In the genomic region with DNA sequence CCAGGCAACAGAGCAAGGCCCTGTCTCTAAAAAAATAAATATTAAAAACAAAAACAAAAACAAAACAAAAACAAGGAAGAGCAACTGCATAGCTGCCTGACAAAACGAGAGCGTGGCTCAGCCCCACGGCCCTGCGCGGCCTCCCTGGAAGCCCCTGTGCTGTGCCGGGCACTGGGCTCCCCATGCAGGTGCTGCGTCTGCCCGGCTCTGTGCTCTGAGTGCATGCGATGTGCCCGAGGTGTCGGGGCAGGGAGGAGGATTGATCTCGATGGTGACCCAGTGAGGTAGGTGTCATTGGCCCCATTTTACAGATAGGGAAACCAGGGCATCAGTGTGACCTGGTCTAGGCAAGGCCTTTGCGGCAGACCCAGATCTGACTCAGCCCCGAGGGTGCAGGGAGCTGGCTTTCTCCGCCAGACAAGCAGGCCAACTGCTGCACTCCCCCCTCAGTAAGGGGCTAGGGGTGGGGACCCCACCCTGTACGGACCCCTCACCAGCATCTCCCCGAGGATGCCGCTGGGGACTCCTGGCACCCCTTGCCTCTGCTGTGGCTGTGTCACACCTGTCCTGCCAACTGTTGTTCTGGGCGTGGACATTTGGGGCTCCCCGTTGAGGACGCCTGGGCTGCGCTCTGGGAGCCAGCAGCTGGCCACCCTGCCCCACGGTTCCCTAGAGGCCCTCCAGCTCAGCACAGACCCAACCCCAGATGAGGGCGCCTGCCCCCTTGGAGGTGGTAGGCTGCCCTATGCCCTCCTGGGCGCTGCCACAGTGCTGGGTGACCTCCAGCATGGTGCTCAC, we compare ENCODE assay signal across 16 cellular contexts. TPM values are rescaled to one million over a fixed set of nuclear protein-coding genes. Genes with fewer than 3 reads are reported as not detected.
DNase-seq lines count a peak whose midpoint lies in the region; ATAC-seq and TF ChIP-seq lines count a peak whose summit lies in the region.
"Had no signal": no experiment of that assay in that cellular context is flagged by ENCODE, and none has a peak within 500 bp of the region (broad histone marks: within the 10 kb centered on the region; RNA-seq: fewer than 3 reads in every experiment).

No MANE protein-coding gene starts in this region.

- peaks cover 13% of the 10 kb centered on the region for H3K4me1 Mint-ChIP-seq in activated T-cell treated with anti-CD3 and anti-CD28 coated beads, Interleukin-2, amount 50 U/mL, for 24 hours (ENCODE audit: low read depth)
- peaks cover 5% of the 10 kb centered on the region for H3K4me1 Mint-ChIP-seq in activated T-cell treated with anti-CD3 and anti-CD28 coated beads, Interleukin-2, amount 50 U/mL, for 4 hours (ENCODE audit: low read depth)
- H3K4me1 Mint-ChIP-seq in effector memory CD8-positive, alpha-beta T cell (ENCODE audit: low read depth in 2 of 2): peaks cover 14 to 17% of the 10 kb centered on the region in 2 donors

- in situ Hi-C loops in HAP-1 (cut with MboI; ENCODE audit: low sequenced_read_pairs): loop anchor here (5.0 to 10.0 kb wide), 2 partner anchors 78 to 145 kb away; no protein-coding TSS in a partner anchor

- H3K9me3 ChIP-seq in HCT116 (ENCODE audit: control insufficient read depth in 1 of 2, insufficient read depth in 1 of 2, low read depth in 1 of 2, low read length in 2 of 2) (no peaks in the 10 kb centered on the region), osteoblast (ENCODE audit: low read depth, low read length) (no peaks in the 10 kb centered on the region), HAP-1 (no peaks in the 10 kb centered on the region; the same call in 1 of the 2 replicates)
- H3K9me3 ChIP-seq: A549 had no signal

- no peaks in the 10 kb centered on the region for H3K79me2 ChIP-seq in HCT116 (ENCODE audit: insufficient read depth, low read length)
- no peaks in the 10 kb centered on the region for H3K79me2 ChIP-seq in osteoblast (ENCODE audit: insufficient read depth, low read length)

- no peaks in the 10 kb centered on the region for H3K9me3 Mint-ChIP-seq in activated T-cell treated with anti-CD3 and anti-CD28 coated beads, Interleukin-2, amount 50 U/mL, for 24 hours
- no peaks in the 10 kb centered on the region for H3K9me3 Mint-ChIP-seq in activated T-cell treated with anti-CD3 and anti-CD28 coated beads, Interleukin-2, amount 50 U/mL, for 4 hours
- no peaks in the 10 kb centered on the region for H3K9me3 Mint-ChIP-seq in effector memory CD8-positive, alpha-beta T cell
- H3K9me3 Mint-ChIP-seq: CD8-positive, alpha-beta memory T cell; T-cell had no signal

- no peak overlapping the region for H3K4me3 ChIP-seq in HCT116 (replicated peaks in 1 of 2; ENCODE audit: low read depth in 1 of 2, low read length in 2 of 2)
- H3K4me3 ChIP-seq in osteoblast (ENCODE audit: insufficient read depth, low read length): no peak overlapping the region
- no peak overlapping the region for H3K4me3 ChIP-seq in HAP-1
- H3K4me3 ChIP-seq: A549, GM23248, SK-N-MC had no signal

- H3K9me2 ChIP-seq in HCT116 (ENCODE audit: insufficient read depth): no peaks in the 10 kb centered on the region

- H3K4me2 ChIP-seq in HCT116 (ENCODE audit: low read length) (peak overlapping the region; percentile 31; the same call in 1 of the 2 replicates), osteoblast (ENCODE audit: insufficient read depth, low read length) (no peak overlapping the region)
- H3K4me2 ChIP-seq: A549, KMS-11 had no signal

- H3K4me1 ChIP-seq in HCT116 (ENCODE audit: control insufficient read depth in 1 of 2, insufficient read depth in 2 of 2, low read length in 2 of 2) (peaks cover 10 to 20% of the 10 kb centered on the region in 2 experiments), osteoblast (ENCODE audit: insufficient read depth, low read length) (no peaks in the 10 kb centered on the region), HAP-1 (no peaks in the 10 kb centered on the region)

- H3K36me3 Mint-ChIP-seq in activated T-cell treated with anti-CD3 and anti-CD28 coated beads, Interleukin-2, amount 50 U/mL, for 24 hours (ENCODE audit: low read depth): peaks cover 60% of the 10 kb centered on the region
- H3K36me3 Mint-ChIP-seq in activated T-cell treated with anti-CD3 and anti-CD28 coated beads, Interleukin-2, amount 50 U/mL, for 4 hours (ENCODE audit: insufficient read depth): peaks cover 17% of the 10 kb centered on the region
- peaks cover 72% of the 10 kb centered on the region for H3K36me3 Mint-ChIP-seq in effector memory CD8-positive, alpha-beta T cell (ENCODE audit: insufficient read depth)

- no peak for DNase-seq in activated T-cell treated with anti-CD3 and anti-CD28 coated beads, Interleukin-2, amount 50 U/mL, for 24 hours
- no peak for DNase-seq in activated T-cell treated with anti-CD3 and anti-CD28 coated beads, Interleukin-2, amount 50 U/mL, for 4 hours
- DNase-seq in HCT116 (ENCODE audit: low read depth, low spot score): no peak
- DNase-seq in effector memory CD8-positive, alpha-beta T cell: no peak
- peak; percentile 77 for DNase-seq in osteoblast (ENCODE audit: insufficient read length, low spot score, missing footprints)
- DNase-seq in HAP-1 (ENCODE audit: low spot score in 2 of 2): no peak
- no peak for DNase-seq in NCI-H526 treated with DMSO at 0.1 percent for 48 hours (lab: John Stamatoyannopoulos, UW)
- DNase-seq: C1 segment of cervical spinal cord; CD8-positive, alpha-beta memory T cell; NCI-H446 treated with DMSO at 0.1 percent for 48 hours; T-cell had no signal

- POLR2A ChIA-PET in HCT116 (lab: Charles Lee): no interaction called here

- CTCF ChIA-PET in HCT116 (lab: Charles Lee): no interaction called here

- RAD21 ChIA-PET in HCT116 (lab: Charles Lee; ENCODE audit: low non-redundant PET in 1 of 2, low total read pairs in 2 of 2, uncharacterized antibody in 2 of 2, unreplicated experiment in 2 of 2): no interaction called here

- intact Hi-C loops in HCT116 (cut with micrococcal nuclease): no loop called here

- no peak for ATAC-seq in activated T-cell treated with anti-CD3 and anti-CD28 coated beads, Interleukin-2, amount 50 U/mL, for 4 hours
- ATAC-seq in HCT116: no peak
- no peak for ATAC-seq in effector memory CD8-positive, alpha-beta T cell (replicated peaks)
- no peak for ATAC-seq in HG03196 (IDR thresholded peaks at IDR 0.05; ENCODE audit: unreplicated experiment)
- ATAC-seq: A549, T-cell had no signal

- no peaks in the 10 kb centered on the region for H3K36me3 ChIP-seq in HCT116 (ENCODE audit: control insufficient read depth in 1 of 2, insufficient read depth in 2 of 2, low read length in 2 of 2)
- H3K36me3 ChIP-seq in osteoblast (ENCODE audit: insufficient read depth, low read length): no peaks in the 10 kb centered on the region
- no peaks in the 10 kb centered on the region for H3K36me3 ChIP-seq in HAP-1 (replicated peaks)

- no TSS peak for BruUV-seq in HCT116 (replicated peaks; lab: Mats Ljungman, UMichigan)

- no peak overlapping the region for H2AFZ ChIP-seq in HCT116 (ENCODE audit: low read depth, low read length, poor library complexity, severe bottlenecking)
- H2AFZ ChIP-seq in osteoblast (ENCODE audit: low read length): no peak overlapping the region
- H2AFZ ChIP-seq: GM23248 had no signal

- H3K9ac ChIP-seq in HCT116 (ENCODE audit: low read length): no peak overlapping the region
- H3K9ac ChIP-seq: GM23248, KMS-11 had no signal

- no peaks in the 10 kb centered on the region for H4K20me1 ChIP-seq in HCT116 (ENCODE audit: insufficient read depth)
- no peaks in the 10 kb centered on the region for H4K20me1 ChIP-seq in osteoblast (ENCODE audit: insufficient read depth, low read length)

- no peak for TF ChIP-seq POLR2A in HCT116 (IDR thresholded peaks at IDR 0.05; ENCODE audit: borderline replicate concordance, extremely low read depth, insufficient read depth, insufficient read length)

- H3K4me3 Mint-ChIP-seq in activated T-cell treated with anti-CD3 and anti-CD28 coated beads, Interleukin-2, amount 50 U/mL, for 24 hours: no peak overlapping the region
- H3K4me3 Mint-ChIP-seq in activated T-cell treated with anti-CD3 and anti-CD28 coated beads, Interleukin-2, amount 50 U/mL, for 4 hours: no peak overlapping the region
- H3K4me3 Mint-ChIP-seq in effector memory CD8-positive, alpha-beta T cell: no peak overlapping the region
- H3K4me3 Mint-ChIP-seq: T-cell had no signal

- TF ChIP-seq CTCF in HCT116 (IDR thresholded peaks at IDR 0.05 in 2 of 3, conservative IDR thresholded peaks at IDR 0.05 in 1 of 3; ENCODE audit: borderline replicate concordance in 1 of 3, insufficient read depth in 1 of 3, low read depth in 2 of 3, low read length in 2 of 3): no peak
- TF ChIP-seq CTCF in osteoblast (IDR thresholded peaks at IDR 0.05; ENCODE audit: extremely low read depth, low read depth, low read length): no peak

- peak overlapping the region; percentile 33 for H3K27ac Mint-ChIP-seq in activated T-cell treated with anti-CD3 and anti-CD28 coated beads, Interleukin-2, amount 50 U/mL, for 24 hours
- H3K27ac Mint-ChIP-seq in effector memory CD8-positive, alpha-beta T cell: peak overlapping the region; percentile 44 to 51
- H3K27ac Mint-ChIP-seq: T-cell had no signal

- TF ChIP-seq RAD21 in HCT116 (IDR thresholded peaks at IDR 0.05; ENCODE audit: low read depth): no peak

- H3K27ac ChIP-seq in HCT116 (ENCODE audit: low read depth, low read length): peak overlapping the region; percentile 26; the same call in 1 of the 2 replicates
- no peak overlapping the region for H3K27ac ChIP-seq in osteoblast (ENCODE audit: low read depth, low read length)
- H3K27ac ChIP-seq: GM23248, KMS-11, SK-N-MC had no signal

- H3K27me3 ChIP-seq in HCT116 (ENCODE audit: insufficient read depth, low read length) (no peaks in the 10 kb centered on the region), osteoblast (ENCODE audit: insufficient read depth, low read length) (no peaks in the 10 kb centered on the region), HAP-1 (ENCODE audit: low read depth) (no peaks in the 10 kb centered on the region)

- H3K27me3 Mint-ChIP-seq in activated T-cell treated with anti-CD3 and anti-CD28 coated beads, Interleukin-2, amount 50 U/mL, for 24 hours: peaks cover under 1% of the 10 kb centered on the region
- peaks cover under 1% of the 10 kb centered on the region for H3K27me3 Mint-ChIP-seq in activated T-cell treated with anti-CD3 and anti-CD28 coated beads, Interleukin-2, amount 50 U/mL, for 4 hours (ENCODE audit: low read depth)
- peaks cover 0 to 2% of the 10 kb centered on the region in 2 donors for H3K27me3 Mint-ChIP-seq in effector memory CD8-positive, alpha-beta T cell
- H3K27me3 Mint-ChIP-seq: T-cell had no signal

TF ChIP-seq in HCT116, 20 proteins besides CTCF, POLR2A, EP300 and RAD21:
- TF ChIP-seq SP1 (IDR thresholded peaks at IDR 0.05; ENCODE audit: low read depth): no peak
- no peak for TF ChIP-seq FOSL1 (IDR thresholded peaks at IDR 0.05; ENCODE audit: low read depth)
- TF ChIP-seq ELF1 (IDR thresholded peaks at IDR 0.05; ENCODE audit: borderline replicate concordance, low read depth): no peak

RNA-seq across cellular contexts. Expression of gene GPR132, which starts 15.3 kb away (rescaled TPM):
- total RNA-seq in activated T-cell treated with anti-CD3 and anti-CD28 coated beads, Interleukin-2, amount 50 U/mL, for 4 hours: 10 to 100 TPM; 14.6 to 18.4 (median 16.8) TPM
- 0.10 TPM for total RNA-seq in HCT116 (2021; ENCODE audit: unreplicated experiment)
- polyA plus RNA-seq in HCT116 (2012): 0.03 TPM in 1 of 2 replicates, not detected in the other
- under 0.01 TPM in 2 replicates for total RNA-seq in osteoblast
- total RNA-seq: GM23248 had no signal
- polyA plus RNA-seq: GM23248 had no signal

RNA-seq across cellular contexts. Expression of gene CDCA4, which starts 29.1 kb away (rescaled TPM):
- total RNA-seq in activated T-cell treated with anti-CD3 and anti-CD28 coated beads, Interleukin-2, amount 50 U/mL, for 4 hours: 10 to 100 TPM; 55.1 to 72.2 (median 58.3) TPM
- total RNA-seq in HCT116 (2021; ENCODE audit: unreplicated experiment) (62.4 TPM), osteoblast (13.3 and 13.8 TPM in 2 replicates)
- polyA plus RNA-seq in HCT116 (2012): 54.1 and 55.1 TPM in 2 replicates

Comparison
In these comparisons a context has a peak if more than half of its experiments do, and no peak if none do; other contexts are left out.
1. RNA of gene GPR132, which starts 15.3 kb away (total RNA-seq): 14.6 to 18.4 TPM in activated T-cell treated with anti-CD3 and anti-CD28 coated beads, Interleukin-2, amount 50 U/mL, for 4 hours; 0.10 TPM in HCT116 (single experiment) and under 0.01 TPM in osteoblast; every median in the first group is over 10 times any median in the second.